In genomic region chr10:97040706-97041105, GRCh38 we compare ENCODE assay signal across 39 cellular contexts.
"Had no signal": no experiment of that assay in that cellular context is flagged by ENCODE, and none has a peak within 500 bp of the region (broad histone marks: within the 10 kb centered on the region; RNA-seq: fewer than 3 reads in every experiment).

No MANE protein-coding gene starts in this region.

- H3K4me1 ChIP-seq: ascending aorta had no signal

- H3K9me3 ChIP-seq: adrenal gland, ascending aorta, body of pancreas, breast epithelium had no signal

- H3K9me3 Mint-ChIP-seq: activated naive CD4-positive, alpha-beta T cell treated with anti-CD3 and anti-CD28 coated beads for 36 hours; activated naive CD4-positive, alpha-beta T cell treated with anti-CD3 and anti-CD28 coated beads, Interleukin-2, amount 10 ng/mL, durations not matched to agents 7 days and 5 days; activated naive CD4-positive, alpha-beta T cell treated with anti-CD3 and anti-CD28 coated beads, Interleukin-2, amount 50 U/mL, for 24 hours; activated naive CD4-positive, alpha-beta T cell treated with anti-CD3 and anti-CD28 coated beads, Interleukin-2, amount 50 U/mL, for 72 hours; activated naive CD8-positive, alpha-beta T cell treated with anti-CD3 and anti-CD28 coated beads for 36 hours; activated naive CD8-positive, alpha-beta T cell treated with anti-CD3 and anti-CD28 coated beads, Interleukin-2, amount 10 ng/mL, durations not matched to agents 7 days and 5 days; activated naive CD8-positive, alpha-beta T cell treated with anti-CD3 and anti-CD28 coated beads, Interleukin-2, amount 50 U/mL, for 24 hours; activated T-cell treated with anti-CD3 and anti-CD28 coated beads, Interleukin-2, amount 50 U/mL, for 24 hours; activated T-cell treated with anti-CD3 and anti-CD28 coated beads, Interleukin-2, amount 50 U/mL, for 4 hours; activated T-cell treated with anti-CD3 and anti-CD28 coated beads, Interleukin-2, amount 50 U/mL, for 72 hours; activated T-helper 1 cell treated with anti-CD3 and anti-CD28 coated beads, Interleukin-12 subunit alpha, Interleukin-12 subunit beta, Interleukin-2, Interleukin-4 antibody, amounts not matched to agents 30 ng/mL and 10 ng/mL and 1 ng/mL, durations not matched to agents 14 hours and 24 hours and 36 hours; activated T-helper 17 cell treated with anti-CD3 and anti-CD28 coated beads, Interleukin-2, amount 50 U/mL, for 72 hours; activated T-helper 2 cell treated with anti-CD3 and anti-CD28 coated beads, Interferon-gamma antibody, Interleukin-2, Interleukin-4, amounts not matched to agents 10 μg/mL and 5 μg/mL and 100 μg/mL, durations not matched to agents 14 hours and 24 hours and 36 hours; brain; central memory CD8-positive, alpha-beta T cell had no signal

- H3K27me3 ChIP-seq: adrenal gland, ascending aorta, body of pancreas, brain microvascular endothelial cell, breast epithelium, cardiac muscle cell had no signal

- H3K27ac ChIP-seq: adrenal gland, ascending aorta, body of pancreas, brain microvascular endothelial cell, breast epithelium, cardiac muscle cell had no signal

- FAIRE-seq: astrocyte had no signal

- DNase-seq: activated effector memory CD4-positive, alpha-beta T cell treated with anti-CD3 and anti-CD28 coated beads, Interleukin-2, amount 50 U/mL, for 16 hours; activated effector memory CD4-positive, alpha-beta T cell treated with Interleukin-2 at 50 U/mL for 16 hours; activated gamma-delta T cell; activated gamma-delta T cell treated with Interleukin-2 at 50 U/mL for 16 hours; activated naive CD4-positive, alpha-beta T cell; activated naive CD4-positive, alpha-beta T cell treated with anti-CD3 and anti-CD28 coated beads for 36 hours; activated naive CD4-positive, alpha-beta T cell treated with anti-CD3 and anti-CD28 coated beads, Interleukin-2, amount 10 ng/mL, durations not matched to agents 7 days and 5 days; activated naive CD4-positive, alpha-beta T cell treated with anti-CD3 and anti-CD28 coated beads, Interleukin-2, amount 50 U/mL, for 16 hours; activated naive CD4-positive, alpha-beta T cell treated with Interleukin-2 at 50 U/mL for 16 hours; activated naive CD8-positive, alpha-beta T cell treated with anti-CD3 and anti-CD28 coated beads for 36 hours; activated naive CD8-positive, alpha-beta T cell treated with anti-CD3 and anti-CD28 coated beads, Interleukin-2, amount 50 U/mL, for 24 hours; activated T-cell treated with anti-CD3 and anti-CD28 coated beads for 4 hours; activated T-cell treated with anti-CD3 and anti-CD28 coated beads, Interleukin-2, amount 50 U/mL, for 1 hour; activated T-cell treated with anti-CD3 and anti-CD28 coated beads, Interleukin-2, amount 50 U/mL, for 24 hours; activated T-cell treated with anti-CD3 and anti-CD28 coated beads, Interleukin-2, amount 50 U/mL, for 4 hours; activated T-cell treated with anti-CD3 and anti-CD28 coated beads, Interleukin-2, amount 50 U/mL, for 48 hours; activated T-cell treated with anti-CD3 and anti-CD28 coated beads, Interleukin-2, amount 50 U/mL, for 72 hours; adrenal gland; amniotic stem cell; amygdala; anterior cingulate cortex; body of pancreas; brain microvascular endothelial cell; caudate nucleus; central memory CD4-positive, alpha-beta T cell; cerebellar nuclear complex had no signal

- ATAC-seq: activated naive CD4-positive, alpha-beta T cell treated with anti-CD3 and anti-CD28 coated beads, Interleukin-2, amount 50 U/mL, for 72 hours; activated naive CD8-positive, alpha-beta T cell treated with anti-CD3 and anti-CD28 coated beads, Interleukin-2, amount 50 U/mL, for 24 hours; activated T-cell treated with anti-CD3 and anti-CD28 coated beads, Interleukin-2, amount 50 U/mL, for 4 hours; activated T-cell treated with anti-CD3 and anti-CD28 coated beads, Interleukin-2, amount 50 U/mL, for 72 hours; activated T-helper 17 cell treated with anti-CD3 and anti-CD28 coated beads, Interleukin-2, amount 50 U/mL, for 72 hours; body of pancreas had no signal

- H3K4me3 ChIP-seq: adrenal gland, ascending aorta, body of pancreas, breast epithelium, cardiac muscle cell had no signal

- H3K36me3 Mint-ChIP-seq: activated naive CD4-positive, alpha-beta T cell treated with anti-CD3 and anti-CD28 coated beads, Interleukin-2, amount 10 ng/mL, durations not matched to agents 7 days and 5 days; activated naive CD4-positive, alpha-beta T cell treated with anti-CD3 and anti-CD28 coated beads, Interleukin-2, amount 50 U/mL, for 24 hours; activated naive CD4-positive, alpha-beta T cell treated with anti-CD3 and anti-CD28 coated beads, Interleukin-2, amount 50 U/mL, for 72 hours; activated naive CD8-positive, alpha-beta T cell; activated naive CD8-positive, alpha-beta T cell treated with anti-CD3 and anti-CD28 coated beads for 36 hours; activated naive CD8-positive, alpha-beta T cell treated with anti-CD3 and anti-CD28 coated beads, Interleukin-2, amount 10 ng/mL, durations not matched to agents 7 days and 5 days had no signal

- H3K27me3 Mint-ChIP-seq: activated naive CD4-positive, alpha-beta T cell treated with anti-CD3 and anti-CD28 coated beads, Interleukin-2, amount 10 ng/mL, durations not matched to agents 7 days and 5 days; activated T-cell treated with anti-CD3 and anti-CD28 coated beads, Interleukin-2, amount 50 U/mL, for 24 hours; brain had no signal

- H3K36me3 ChIP-seq: adrenal gland, ascending aorta, brain microvascular endothelial cell, breast epithelium, cardiac muscle cell had no signal

- H3K4me3 Mint-ChIP-seq: activated naive CD4-positive, alpha-beta T cell treated with anti-CD3 and anti-CD28 coated beads for 36 hours; activated naive CD4-positive, alpha-beta T cell treated with anti-CD3 and anti-CD28 coated beads, Interleukin-2, amount 10 ng/mL, durations not matched to agents 7 days and 5 days; activated naive CD4-positive, alpha-beta T cell treated with anti-CD3 and anti-CD28 coated beads, Interleukin-2, amount 50 U/mL, for 24 hours; activated naive CD8-positive, alpha-beta T cell; activated naive CD8-positive, alpha-beta T cell treated with anti-CD3 and anti-CD28 coated beads for 36 hours; activated naive CD8-positive, alpha-beta T cell treated with anti-CD3 and anti-CD28 coated beads, Interleukin-2, amount 10 ng/mL, durations not matched to agents 7 days and 5 days; activated naive CD8-positive, alpha-beta T cell treated with anti-CD3 and anti-CD28 coated beads, Interleukin-2, amount 50 U/mL, for 24 hours; activated T-cell treated with anti-CD3 and anti-CD28 coated beads, Interleukin-2, amount 50 U/mL, for 24 hours; activated T-cell treated with anti-CD3 and anti-CD28 coated beads, Interleukin-2, amount 50 U/mL, for 4 hours; activated T-cell treated with anti-CD3 and anti-CD28 coated beads, Interleukin-2, amount 50 U/mL, for 72 hours; activated T-helper 1 cell treated with anti-CD3 and anti-CD28 coated beads, Interleukin-12 subunit alpha, Interleukin-12 subunit beta, Interleukin-2, Interleukin-4 antibody, amounts not matched to agents 30 ng/mL and 10 ng/mL and 1 ng/mL, durations not matched to agents 14 hours and 24 hours and 36 hours; activated T-helper 17 cell treated with anti-CD3 and anti-CD28 coated beads, Interleukin-2, amount 50 U/mL, for 72 hours; brain; central memory CD8-positive, alpha-beta T cell had no signal

- H3K27ac Mint-ChIP-seq: activated naive CD4-positive, alpha-beta T cell treated with anti-CD3 and anti-CD28 coated beads for 36 hours; activated naive CD4-positive, alpha-beta T cell treated with anti-CD3 and anti-CD28 coated beads, Interleukin-2, amount 10 ng/mL, durations not matched to agents 7 days and 5 days; activated naive CD4-positive, alpha-beta T cell treated with anti-CD3 and anti-CD28 coated beads, Interleukin-2, amount 50 U/mL, for 24 hours; activated naive CD4-positive, alpha-beta T cell treated with anti-CD3 and anti-CD28 coated beads, Interleukin-2, amount 50 U/mL, for 72 hours; activated naive CD8-positive, alpha-beta T cell; activated naive CD8-positive, alpha-beta T cell treated with anti-CD3 and anti-CD28 coated beads for 36 hours; activated naive CD8-positive, alpha-beta T cell treated with anti-CD3 and anti-CD28 coated beads, Interleukin-2, amount 10 ng/mL, durations not matched to agents 7 days and 5 days; activated naive CD8-positive, alpha-beta T cell treated with anti-CD3 and anti-CD28 coated beads, Interleukin-2, amount 50 U/mL, for 24 hours; activated T-cell treated with anti-CD3 and anti-CD28 coated beads, Interleukin-2, amount 50 U/mL, for 24 hours; activated T-cell treated with anti-CD3 and anti-CD28 coated beads, Interleukin-2, amount 50 U/mL, for 72 hours; activated T-helper 1 cell treated with anti-CD3 and anti-CD28 coated beads, Interleukin-12 subunit alpha, Interleukin-12 subunit beta, Interleukin-2, Interleukin-4 antibody, amounts not matched to agents 30 ng/mL and 10 ng/mL and 1 ng/mL, durations not matched to agents 14 hours and 24 hours and 36 hours; activated T-helper 17 cell treated with anti-CD3 and anti-CD28 coated beads, Interleukin-2, amount 50 U/mL, for 72 hours; activated T-helper 2 cell treated with anti-CD3 and anti-CD28 coated beads, Interferon-gamma antibody, Interleukin-2, Interleukin-4, amounts not matched to agents 10 μg/mL and 5 μg/mL and 100 μg/mL, durations not matched to agents 14 hours and 24 hours and 36 hours; brain had no signal
